Comparison of ENCODE assay signal across 15 cellular contexts in genomic region chr6:72175936-72176335, GRCh38.
DNase-seq lines count a peak whose midpoint lies in the region; ATAC-seq, FAIRE-seq and TF ChIP-seq lines count a peak whose summit lies in the region.
"Had no signal": no experiment of that assay in that cellular context is flagged by ENCODE, and none has a peak within 500 bp of the region (broad histone marks: within the 10 kb centered on the region; RNA-seq: fewer than 3 reads in every experiment).

No MANE protein-coding gene starts in this region.

- no peaks in the 10 kb centered on the region for H3K79me2 ChIP-seq in astrocyte (ENCODE audit: insufficient read depth, low read length)

- no peaks in the 10 kb centered on the region for H3K36me3 Mint-ChIP-seq in astrocyte (ENCODE audit: low read depth, unreplicated experiment)
- H3K36me3 Mint-ChIP-seq: CD14-positive monocyte; CD8-positive, alpha-beta T cell had no signal

- ATAC-seq in GM18907 (IDR thresholded peaks at IDR 0.05; ENCODE audit: unreplicated experiment) (no peak), GM18502 (IDR thresholded peaks at IDR 0.05; ENCODE audit: poor library complexity, unreplicated experiment) (no peak)
- ATAC-seq: CD8-positive, alpha-beta T cell had no signal

- H3K4me3 Mint-ChIP-seq in astrocyte (ENCODE audit: unreplicated experiment): no peak overlapping the region
- H3K4me3 Mint-ChIP-seq: CD14-positive monocyte; CD8-positive, alpha-beta T cell had no signal

- DNase-seq in AG10803 (ENCODE audit: low read depth): peak; percentile 5
- DNase-seq in SK-N-MC (ENCODE audit: low read depth, low spot score): peak; percentile 66
- DNase-seq in astrocyte (ENCODE audit: low read depth): peak; percentile 2
- DNase-seq in iris pigment epithelial cell (ENCODE audit: low read depth): peak; percentile 8
- DNase-seq in NCI-H2196 treated with DMSO at 0.1 percent for 48 hours (lab: John Stamatoyannopoulos, UW; ENCODE audit: unreplicated experiment): no peak
- DNase-seq in breast epithelium (ENCODE audit: low spot score in 2 of 2): no peak
- DNase-seq: CD8-positive, alpha-beta T cell; COR-L47; GF-D8; GM23248; H7; KBM-7 had no signal

- no peak overlapping the region for H3K4me3 ChIP-seq in AG10803 (ENCODE audit: low read length)
- peak overlapping the region; percentile 58 for H3K4me3 ChIP-seq in SK-N-MC
- H3K4me3 ChIP-seq in astrocyte (ENCODE audit: insufficient read depth, low read depth, low read length): no peak overlapping the region
- H3K4me3 ChIP-seq in breast epithelium: no peak overlapping the region
- H3K4me3 ChIP-seq: GM23248 had no signal

- peak overlapping the region; percentile 75 for H3K27ac ChIP-seq in SK-N-MC
- H3K27ac ChIP-seq in astrocyte (ENCODE audit: low read depth, low read length): no peak overlapping the region
- no peak overlapping the region for H3K27ac ChIP-seq in breast epithelium
- H3K27ac ChIP-seq: GM23248 had no signal

- H3K27me3 ChIP-seq in astrocyte (ENCODE audit: insufficient read depth, low read length) (no peaks in the 10 kb centered on the region), breast epithelium (no peaks in the 10 kb centered on the region)

- no peak overlapping the region for H3K27ac Mint-ChIP-seq in astrocyte (ENCODE audit: unreplicated experiment)
- H3K27ac Mint-ChIP-seq: CD14-positive monocyte; CD8-positive, alpha-beta T cell had no signal

- H3K36me3 ChIP-seq in SK-N-MC (ENCODE audit: insufficient read depth, low read length) (no peaks in the 10 kb centered on the region), astrocyte (ENCODE audit: insufficient read depth, low read length) (no peaks in the 10 kb centered on the region), breast epithelium (no peaks in the 10 kb centered on the region)

- H3K4me1 Mint-ChIP-seq in astrocyte (ENCODE audit: low read depth, unreplicated experiment): no peaks in the 10 kb centered on the region
- H3K4me1 Mint-ChIP-seq: CD14-positive monocyte had no signal

- H3K9me3 Mint-ChIP-seq in astrocyte (ENCODE audit: unreplicated experiment): peaks cover 2% of the 10 kb centered on the region
- H3K9me3 Mint-ChIP-seq: CD14-positive monocyte; CD8-positive, alpha-beta T cell had no signal

- H3K27me3 Mint-ChIP-seq in astrocyte (ENCODE audit: low read depth, unreplicated experiment): peaks cover 8% of the 10 kb centered on the region

- no peak overlapping the region for H2AFZ ChIP-seq in astrocyte (ENCODE audit: low read depth, low read length)
- H2AFZ ChIP-seq: GM23248 had no signal

- TF ChIP-seq CTCF in AG10803 (conservative IDR thresholded peaks at IDR 0.05; ENCODE audit: low read length) (no peak), astrocyte (IDR thresholded peaks at IDR 0.05; ENCODE audit: insufficient read depth, low read depth, low read length) (no peak), breast epithelium (IDR thresholded peaks at IDR 0.05) (no peak)

- no peaks in the 10 kb centered on the region for H4K20me1 ChIP-seq in astrocyte (ENCODE audit: insufficient read depth, low read length)

- no peak for FAIRE-seq in astrocyte (lab: Jason Lieb, UNC)

- no peaks in the 10 kb centered on the region for H3K9me3 ChIP-seq in SK-N-MC (ENCODE audit: low read depth, low read length)
- no peaks in the 10 kb centered on the region for H3K9me3 ChIP-seq in astrocyte (ENCODE audit: insufficient read depth, low read depth, low read length)
- no peaks in the 10 kb centered on the region for H3K9me3 ChIP-seq in breast epithelium

- H3K4me1 ChIP-seq in astrocyte (ENCODE audit: insufficient read depth, low read length): no peaks in the 10 kb centered on the region
- no peaks in the 10 kb centered on the region for H3K4me1 ChIP-seq in breast epithelium

- H3K4me2 ChIP-seq in astrocyte (ENCODE audit: low read length): no peak overlapping the region

- TF ChIP-seq POLR2A in breast epithelium (IDR thresholded peaks at IDR 0.05): no peak

- H3K9ac ChIP-seq in SK-N-MC (ENCODE audit: insufficient read length): no peak overlapping the region
- no peak overlapping the region for H3K9ac ChIP-seq in astrocyte (ENCODE audit: low read length)
- H3K9ac ChIP-seq: GM23248 had no signal

- intact Hi-C loops in breast epithelium (cut with DNase I; ENCODE audit: low total_unique reads): no loop called here

Comparison
In these comparisons a context has a peak if more than half of its experiments do, and no peak if none do; other contexts are left out.
1. DNase-seq: peak in AG10803 (single experiment), SK-N-MC (single experiment), astrocyte (single experiment) and iris pigment epithelial cell (single experiment); none in NCI-H2196 treated with DMSO at 0.1 percent for 48 hours (single experiment) and breast epithelium (0 of 2).